1 cellular context compared by ENCODE assay signal in genomic region chr2:42142476-42143184, GRCh38.
A peak's percentile ranks its signal among the peaks of the same experiment; 100 is the strongest.
TF ChIP-seq lines count a peak whose summit lies in the region.

No MANE protein-coding gene starts in this region.

TF ChIP-seq in HepG2, 621 proteins besides CTCF, POLR2A, EP300 and RAD21 (continued from another document and continues in another):
- TF ChIP-seq ZNF407 (CRISPR knock-in tag; IDR thresholded peaks at IDR 0.05; ENCODE audit: not compliant biosample characterization) (peak; percentile 47), RXRA (CRISPR knock-in tag; IDR thresholded peaks at IDR 0.05) (peak; percentile 22; the same call in 1 of the 2 replicates), MLX (CRISPR knock-in tag; IDR thresholded peaks at IDR 0.05) (0 out of 2 replicates have a peak, but pooled peaks have one; percentile 22), TEF (CRISPR knock-in tag; IDR thresholded peaks at IDR 0.05) (peak; percentile 56; the same call in 1 of the 2 replicates), MAZ (IDR thresholded peaks at IDR 0.05; ENCODE audit: borderline replicate concordance, low read depth, low read length) (no peak), MAZ (CRISPR knock-in tag; IDR thresholded peaks at IDR 0.05; ENCODE audit: low read depth) (no peak), ZNF124 (CRISPR knock-in tag; IDR thresholded peaks at IDR 0.05) (0 out of 2 replicates have a peak, but pooled peaks have one; percentile 40), TEAD3 (CRISPR knock-in tag; optimal IDR thresholded peaks at IDR 0.05; ENCODE audit: borderline replicate concordance) (peak; percentile 49), IRF2 (CRISPR knock-in tag; IDR thresholded peaks at IDR 0.05) (peak; percentile 25; the same call in 1 of the 2 replicates), ZNF687 (CRISPR knock-in tag; IDR thresholded peaks at IDR 0.05) (peak; percentile 47; the same call in 1 of the 2 replicates), SSRP1 (CRISPR knock-in tag; IDR thresholded peaks at IDR 0.05) (0 out of 2 replicates have a peak, but pooled peaks have one; percentile 23), ZEB1 (IDR thresholded peaks at IDR 0.05; ENCODE audit: insufficient replicate concordance, low read depth) (peak; percentile 81), ZBTB40 (IDR thresholded peaks at IDR 0.05) (no peak), ZBTB40 (CRISPR knock-in tag; IDR thresholded peaks at IDR 0.05) (no peak), SIX4 (CRISPR knock-in tag; IDR thresholded peaks at IDR 0.05) (no peak), GATAD1 (CRISPR knock-in tag; IDR thresholded peaks at IDR 0.05) (no peak), ZFYVE20 (CRISPR knock-in tag; IDR thresholded peaks at IDR 0.05; ENCODE audit: borderline replicate concordance, low read depth) (no peak), FOSL1 (CRISPR knock-in tag; IDR thresholded peaks at IDR 0.05; ENCODE audit: borderline replicate concordance) (peak; percentile 41; the same call in 1 of the 2 replicates), ETV5 (CRISPR knock-in tag; IDR thresholded peaks at IDR 0.05; ENCODE audit: borderline replicate concordance) (no peak; the same call in 1 of the 2 replicates), MED1 (CRISPR knock-in tag; IDR thresholded peaks at IDR 0.05) (peak; percentile 50), TBP (CRISPR knock-in tag; IDR thresholded peaks at IDR 0.05) (no peak), HNF1A (IDR thresholded peaks at IDR 0.05; ENCODE audit: low read depth) (no peak), HNF1A (CRISPR knock-in tag; IDR thresholded peaks at IDR 0.05; ENCODE audit: borderline replicate concordance) (no peak)
